16 cellular contexts compared by ENCODE assay signal in genomic region chr14:67480011-67480410, GRCh38. TPM values are rescaled to one million over a fixed set of nuclear protein-coding genes. Genes with fewer than 3 reads are reported as not detected.
DNase-seq lines count a peak whose midpoint lies in the region; FAIRE-seq lines count a peak whose summit lies in the region.
"Had no signal": no experiment of that assay in that cellular context is flagged by ENCODE, and none has a peak within 500 bp of the region (broad histone marks: within the 10 kb centered on the region; RNA-seq: fewer than 3 reads in every experiment).

No MANE protein-coding gene starts in this region.

- no peak for FAIRE-seq in small intestine (lab: Jason Lieb, UNC)

- DNase-seq in NCI-H1417 (lab: John Stamatoyannopoulos, UW) (peak; percentile 32 to 72 (median 41)), NCI-H1417 treated with DMSO at 0.1 percent for 48 hours (lab: John Stamatoyannopoulos, UW) (no peak), NAMALWA (ENCODE audit: low spot score) (peak; percentile 7), NCI-H82 treated with DMSO at 0.1 percent for 48 hours (lab: John Stamatoyannopoulos, UW; ENCODE audit: unreplicated experiment) (peak; percentile 67), left kidney (ENCODE audit: low read depth, low spot score) (peak; percentile 64), small intestine (no peak), GM03348 (ENCODE audit: low spot score) (no peak)
- DNase-seq in stimulated activated CD4-positive, alpha-beta T cell treated with anti-CD3 and anti-CD28 coated beads, Interleukin-15, amount 100 ng/mL, for 24 hours, result no peak
- DNase-seq: activated naive CD4-positive, alpha-beta T cell treated with anti-CD3 and anti-CD28 coated beads, Interleukin-2, amount 50 U/mL, for 16 hours; brain microvascular endothelial cell; CD4-positive, alpha-beta T cell; KG1; NCI-H187; PC-3 had no signal

- no peak overlapping the region for H3K4me3 ChIP-seq in small intestine (ENCODE audit: low read depth in 1 of 2, low read length in 2 of 2)
- H3K4me3 ChIP-seq: hepatocyte had no signal

- no peaks in the 10 kb centered on the region for H3K27me3 ChIP-seq in small intestine (ENCODE audit: control insufficient read depth in 2 of 2, insufficient read depth in 2 of 2, low read length in 2 of 2)
- H3K27me3 ChIP-seq: brain microvascular endothelial cell, hepatocyte had no signal

- WGBS in small intestine, 3 donors, result 37 to 50% (median 48%) methylated on average over 9 of the region's 9 CpGs

- peaks cover 0 to 4% of the 10 kb centered on the region in 2 donors for H3K4me1 ChIP-seq in small intestine (ENCODE audit: control insufficient read depth in 2 of 2, insufficient read depth in 1 of 2, low read depth in 1 of 2, low read length in 1 of 2)

- H3K27ac ChIP-seq in small intestine (ENCODE audit: low read depth in 1 of 2, low read length in 1 of 2), result no peak overlapping the region
- H3K27ac ChIP-seq: 22Rv1, brain microvascular endothelial cell, hepatocyte had no signal

- peaks cover 0 to 3% of the 10 kb centered on the region in 2 donors for H3K36me3 ChIP-seq in small intestine (ENCODE audit: control insufficient read depth in 2 of 2, insufficient read depth in 2 of 2, low read length in 2 of 2)
- H3K36me3 ChIP-seq: brain microvascular endothelial cell had no signal

- H3K9me3 ChIP-seq in small intestine (ENCODE audit: control insufficient read depth, low read depth), result no peaks in the 10 kb centered on the region

RNA-seq across cellular contexts. Expression of gene TMEM229B, which starts 8.5 kb away (rescaled TPM):
- polyA plus RNA-seq in small intestine, result 10 to 100 TPM in 2 of 3 donors, 1 to 10 TPM in 1; 6.5 to 27.5 (median 11.4) TPM

RNA-seq across cellular contexts. Expression of gene PLEKHH1, which starts 53.1 kb away (rescaled TPM):
- polyA plus RNA-seq in small intestine, result 10 to 100 TPM; 21.5 to 65.5 (median 29.5) TPM

Comparison
In these comparisons a context has a peak if more than half of its experiments do, and no peak if none do; other contexts are left out.
1. DNase-seq: peak in NCI-H1417 (3 of 3), NAMALWA (single experiment), NCI-H82 treated with DMSO at 0.1 percent for 48 hours (single experiment) and left kidney (single experiment); none in NCI-H1417 treated with DMSO at 0.1 percent for 48 hours (single experiment), stimulated activated CD4-positive, alpha-beta T cell treated with anti-CD3 and anti-CD28 coated beads, Interleukin-15, amount 100 ng/mL, for 24 hours (single experiment), small intestine (single experiment) and GM03348 (single experiment).